13 cellular contexts compared by ENCODE assay signal in genomic region chr2:58870704-58871103, GRCh38.
DNase-seq lines count a peak whose midpoint lies in the region; ATAC-seq and TF ChIP-seq lines count a peak whose summit lies in the region.
"Had no signal": no experiment of that assay in that cellular context is flagged by ENCODE, and none has a peak within 500 bp of the region (broad histone marks: within the 10 kb centered on the region; RNA-seq: fewer than 3 reads in every experiment).

No MANE protein-coding gene starts in this region.

- no peaks in the 10 kb centered on the region for H3K36me3 Mint-ChIP-seq in activated CD4-positive, alpha-beta T cell treated with anti-CD3 and anti-CD28 coated beads for 36 hours (ENCODE audit: low read depth)
- H3K36me3 Mint-ChIP-seq: brain had no signal

- H2BK20ac ChIP-seq in IMR-90 (ENCODE audit: low read depth, low read length): no peak overlapping the region

- no peaks in the 10 kb centered on the region for H3K27me3 ChIP-seq in IMR-90 (ENCODE audit: control insufficient read depth, insufficient read depth, low read length)
- no peaks in the 10 kb centered on the region for H3K27me3 ChIP-seq in mesendoderm (ENCODE audit: insufficient read depth, low read length, poor library complexity)

- H2BK15ac ChIP-seq in IMR-90 (ENCODE audit: low read depth, low read length) (no peak overlapping the region), mesendoderm (replicated peaks; ENCODE audit: low read depth) (no peak overlapping the region)

- no peaks in the 10 kb centered on the region for H4K20me1 ChIP-seq in IMR-90 (ENCODE audit: insufficient read depth, low read length)

- H3K27ac ChIP-seq in IMR-90 (ENCODE audit: insufficient read depth, low read length) (no peak overlapping the region), mesendoderm (ENCODE audit: low read depth, low read length) (no peak overlapping the region)

- H3K9me3 Mint-ChIP-seq in activated CD4-positive, alpha-beta T cell treated with anti-CD3 and anti-CD28 coated beads for 36 hours (ENCODE audit: low read depth): no peaks in the 10 kb centered on the region
- H3K9me3 Mint-ChIP-seq: activated CD4-positive, alpha-beta memory T cell treated with anti-CD3 and anti-CD28 coated beads, Interleukin-2, amount 10 ng/mL, durations not matched to agents 7 days and 5 days had no signal

- ATAC-seq in activated CD4-positive, alpha-beta T cell treated with anti-CD3 and anti-CD28 coated beads for 36 hours: peak; percentile 53
- ATAC-seq in HG02588 (IDR thresholded peaks at IDR 0.05; ENCODE audit: unreplicated experiment): peak; percentile 59
- ATAC-seq in IMR-90 (ENCODE audit: low read depth): 0 out of 2 replicates have a peak, but pooled peaks have one; percentile 27

- no peaks in the 10 kb centered on the region for H3K9me3 ChIP-seq in IMR-90 (ENCODE audit: control insufficient read depth, insufficient read depth, low read length)

- H4K8ac ChIP-seq in IMR-90 (ENCODE audit: low read depth in 2 of 2, low read length in 2 of 2) (no peak overlapping the region), mesendoderm (ENCODE audit: low read depth, low read length) (no peak overlapping the region)

- in situ Hi-C loops in IMR-90 (cut with MboI; ENCODE audit: low sequenced_read_pairs): no loop called here

- H3K79me2 ChIP-seq in mesendoderm (ENCODE audit: control insufficient read depth, insufficient read depth, low read length): no peaks in the 10 kb centered on the region

- no TSS peak for BruUV-seq in IMR-90 (replicated peaks; lab: Mats Ljungman, UMichigan)

- H4K91ac ChIP-seq in IMR-90 (ENCODE audit: insufficient read depth, low read depth, low read length): no peak overlapping the region

- H3K14ac ChIP-seq in IMR-90 (replicated peaks; ENCODE audit: low read depth, low read length): no peak overlapping the region

- H3K79me1 ChIP-seq in IMR-90 (ENCODE audit: low read depth in 1 of 2, low read length in 2 of 2) (no peaks in the 10 kb centered on the region), mesendoderm (ENCODE audit: low read length) (no peaks in the 10 kb centered on the region)

- H2BK5ac ChIP-seq in IMR-90 (ENCODE audit: low read depth, low read length, poor library complexity, severe bottlenecking): no peak overlapping the region
- no peak overlapping the region for H2BK5ac ChIP-seq in mesendoderm (ENCODE audit: low read length)

- H3K27me3 Mint-ChIP-seq in activated CD4-positive, alpha-beta T cell treated with anti-CD3 and anti-CD28 coated beads for 36 hours: no peaks in the 10 kb centered on the region
- H3K27me3 Mint-ChIP-seq: activated CD4-positive, alpha-beta memory T cell treated with anti-CD3 and anti-CD28 coated beads, Interleukin-2, amount 10 ng/mL, durations not matched to agents 7 days and 5 days; brain had no signal

- H3K9me1 ChIP-seq in IMR-90 (ENCODE audit: insufficient read depth, low read length): no peaks in the 10 kb centered on the region

- no peak overlapping the region for H3K27ac Mint-ChIP-seq in activated CD4-positive, alpha-beta T cell treated with anti-CD3 and anti-CD28 coated beads for 36 hours
- H3K27ac Mint-ChIP-seq: activated CD4-positive, alpha-beta memory T cell treated with anti-CD3 and anti-CD28 coated beads, Interleukin-2, amount 10 ng/mL, durations not matched to agents 7 days and 5 days; brain had no signal

- H3K18ac ChIP-seq in IMR-90 (ENCODE audit: low read depth, low read length) (no peak overlapping the region), mesendoderm (ENCODE audit: low read length) (no peak overlapping the region)

- dilution Hi-C loops in IMR-90 (cut with HindIII; ENCODE audit: low sequenced_read_pairs, unreplicated experiment): no loop called here

- H3K4me1 ChIP-seq in IMR-90 (ENCODE audit: control insufficient read depth, insufficient read depth, low read length) (no peaks in the 10 kb centered on the region), mesendoderm (ENCODE audit: control insufficient read depth, low read depth, low read length) (peaks cover 5% of the 10 kb centered on the region)

- H3K4ac ChIP-seq in IMR-90 (ENCODE audit: low read depth, low read length): no peak overlapping the region
- no peak overlapping the region for H3K4ac ChIP-seq in mesendoderm (ENCODE audit: low read depth, low read length)

- H2AFZ ChIP-seq in IMR-90 (replicated peaks; ENCODE audit: low read length, poor library complexity): no peak overlapping the region

- H3K23ac ChIP-seq in IMR-90 (ENCODE audit: low read depth, low read length) (no peak overlapping the region), mesendoderm (ENCODE audit: low read length) (no peak overlapping the region)

- H3K36me3 ChIP-seq in IMR-90 (ENCODE audit: control insufficient read depth, insufficient read depth, low read length): no peaks in the 10 kb centered on the region
- no peaks in the 10 kb centered on the region for H3K36me3 ChIP-seq in mesendoderm (ENCODE audit: control insufficient read depth, insufficient read depth, low read length)

- H3K9ac ChIP-seq in IMR-90 (ENCODE audit: low read depth, low read length) (no peak overlapping the region), mesendoderm (ENCODE audit: low read length) (no peak overlapping the region)

- CTCF ChIA-PET in activated CD4-positive, alpha-beta T cell treated with anti-CD3 and anti-CD28 coated beads for 36 hours (lab: Charles Lee): no interaction called here
- CTCF ChIA-PET in IMR-90 (lab: Yijun Ruan, JAX): no interaction called here

- no peak overlapping the region for H3K4me3 Mint-ChIP-seq in activated CD4-positive, alpha-beta T cell treated with anti-CD3 and anti-CD28 coated beads for 36 hours
- H3K4me3 Mint-ChIP-seq: activated CD4-positive, alpha-beta memory T cell treated with anti-CD3 and anti-CD28 coated beads, Interleukin-2, amount 10 ng/mL, durations not matched to agents 7 days and 5 days; brain had no signal

- H2AK9ac ChIP-seq in IMR-90 (replicated peaks; ENCODE audit: low read depth, low read length, poor library complexity): no peak overlapping the region

- peaks cover 10% of the 10 kb centered on the region for H3K4me1 Mint-ChIP-seq in activated CD4-positive, alpha-beta T cell treated with anti-CD3 and anti-CD28 coated beads for 36 hours

- no peak for TF ChIP-seq CTCF in IMR-90 (conservative IDR thresholded peaks at IDR 0.05; ENCODE audit: low read depth, low read length)

- H2AK5ac ChIP-seq in IMR-90 (ENCODE audit: low read depth, low read length): no peak overlapping the region
- no peak overlapping the region for H2AK5ac ChIP-seq in mesendoderm (ENCODE audit: low read length)

- intact Hi-C loops in activated CD4-positive, alpha-beta T cell treated with anti-CD3 and anti-CD28 coated beads for 36 hours (cut with DNase I, micrococcal nuclease): loop anchor here in 1 of 2 experiments (5.0 kb wide), 1 partner anchor 298 kb away; no protein-coding TSS in a partner anchor
- intact Hi-C loops in IMR-90 (cut with micrococcal nuclease): no loop called here

- DNase-seq in activated CD4-positive, alpha-beta T cell treated with anti-CD3 and anti-CD28 coated beads for 36 hours: no peak
- DNase-seq in activated CD4-positive, alpha-beta T cell treated with anti-CD3 and anti-CD28 coated beads for 1 hour: no peak
- DNase-seq in IMR-90 (peak; percentile 2), mesendoderm (peak; percentile 30), AG20443 (ENCODE audit: low spot score) (no peak)
- DNase-seq in activated effector memory CD4-positive, alpha-beta T cell treated with Interleukin-2 at 50 U/mL for 16 hours: no peak
- DNase-seq in activated CD4-positive, CD25-positive, alpha-beta regulatory T cell (lab: John Stamatoyannopoulos, UW): no peak
- DNase-seq: activated CD4-positive, alpha-beta memory T cell treated with anti-CD3 and anti-CD28 coated beads, Interleukin-2, amount 10 ng/mL, durations not matched to agents 7 days and 5 days; mammary epithelial cell; NCI-H1930; SHP77 treated with DMSO at 0.1 percent for 48 hours had no signal

- H3K4me2 ChIP-seq in IMR-90 (ENCODE audit: low read depth, low read length): no peak overlapping the region
- no peak overlapping the region for H3K4me2 ChIP-seq in mesendoderm (ENCODE audit: low read length)

- WGBS in IMR-90 (ENCODE audit: extremely low coverage in 2 of 2, insufficient read length in 1 of 2), 2 experiments: no CpG with 5 or more reads among the region's 2 CpGs
- no CpG with 5 or more reads among the region's 2 CpGs for WGBS in mesendoderm (ENCODE audit: extremely low coverage, insufficient coverage, low lambda C conversion rate)

- TF ChIP-seq RAD21 in IMR-90 (IDR thresholded peaks at IDR 0.05; ENCODE audit: low read length): no peak

- H3K56ac ChIP-seq in IMR-90 (ENCODE audit: extremely low read depth, insufficient read depth, low read length) (no peak overlapping the region), mesendoderm (ENCODE audit: low read length) (no peak overlapping the region)

- no peak overlapping the region for H2BK120ac ChIP-seq in IMR-90 (ENCODE audit: low read depth, low read length)
- H2BK120ac ChIP-seq in mesendoderm (ENCODE audit: low read depth, low read length): no peak overlapping the region

- POLR2A ChIA-PET in activated CD4-positive, alpha-beta T cell treated with anti-CD3 and anti-CD28 coated beads for 36 hours (lab: Charles Lee): no interaction called here
- POLR2A ChIA-PET in IMR-90 (lab: Charles Lee; ENCODE audit: unreplicated experiment): no interaction called here

- H3K4me3 ChIP-seq in IMR-90 (ENCODE audit: insufficient read depth, low read depth, low read length) (no peak overlapping the region), mesendoderm (ENCODE audit: low read length) (no peak overlapping the region)

- H4K5ac ChIP-seq in IMR-90 (ENCODE audit: low read depth, low read length) (no peak overlapping the region), mesendoderm (ENCODE audit: low read length) (no peak overlapping the region)

- TF ChIP-seq POLR2A in IMR-90 (IDR thresholded peaks at IDR 0.05; ENCODE audit: low read depth, low read length): no peak

TF ChIP-seq in IMR-90, 13 proteins besides CTCF, POLR2A, EP300 and RAD21:
- no peak for TF ChIP-seq SMC3 (IDR thresholded peaks at IDR 0.05; ENCODE audit: low read depth, low read length)
- TF ChIP-seq BHLHE40 (IDR thresholded peaks at IDR 0.05; ENCODE audit: low read depth, low read length): no peak
- TF ChIP-seq, protein P1, sequence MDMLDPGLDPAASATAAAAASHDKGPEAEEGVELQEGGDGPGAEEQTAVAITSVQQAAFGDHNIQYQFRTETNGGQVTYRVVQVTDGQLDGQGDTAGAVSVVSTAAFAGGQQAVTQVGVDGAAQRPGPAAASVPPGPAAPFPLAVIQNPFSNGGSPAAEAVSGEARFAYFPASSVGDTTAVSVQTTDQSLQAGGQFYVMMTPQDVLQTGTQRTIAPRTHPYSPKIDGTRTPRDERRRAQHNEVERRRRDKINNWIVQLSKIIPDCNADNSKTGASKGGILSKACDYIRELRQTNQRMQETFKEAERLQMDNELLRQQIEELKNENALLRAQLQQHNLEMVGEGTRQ (IDR thresholded peaks at IDR 0.05; ENCODE audit: low read depth, low read length): peak; percentile 83

Comparison
In these comparisons a context has a peak if more than half of its experiments do, and no peak if none do; other contexts are left out.
1. DNase-seq: peak in IMR-90 (single experiment) and mesendoderm (single experiment); none in activated CD4-positive, alpha-beta T cell treated with anti-CD3 and anti-CD28 coated beads for 36 hours (single experiment), activated CD4-positive, alpha-beta T cell treated with anti-CD3 and anti-CD28 coated beads for 1 hour (single experiment), activated effector memory CD4-positive, alpha-beta T cell treated with Interleukin-2 at 50 U/mL for 16 hours (single experiment), activated CD4-positive, CD25-positive, alpha-beta regulatory T cell (0 of 4) and AG20443 (single experiment).
2. Peak in every context shown above with its lines, with median percentiles within 50 percentile points of each other: ATAC-seq.